Comparison of ENCODE assay signal across 8 cellular contexts in the genomic region with DNA sequence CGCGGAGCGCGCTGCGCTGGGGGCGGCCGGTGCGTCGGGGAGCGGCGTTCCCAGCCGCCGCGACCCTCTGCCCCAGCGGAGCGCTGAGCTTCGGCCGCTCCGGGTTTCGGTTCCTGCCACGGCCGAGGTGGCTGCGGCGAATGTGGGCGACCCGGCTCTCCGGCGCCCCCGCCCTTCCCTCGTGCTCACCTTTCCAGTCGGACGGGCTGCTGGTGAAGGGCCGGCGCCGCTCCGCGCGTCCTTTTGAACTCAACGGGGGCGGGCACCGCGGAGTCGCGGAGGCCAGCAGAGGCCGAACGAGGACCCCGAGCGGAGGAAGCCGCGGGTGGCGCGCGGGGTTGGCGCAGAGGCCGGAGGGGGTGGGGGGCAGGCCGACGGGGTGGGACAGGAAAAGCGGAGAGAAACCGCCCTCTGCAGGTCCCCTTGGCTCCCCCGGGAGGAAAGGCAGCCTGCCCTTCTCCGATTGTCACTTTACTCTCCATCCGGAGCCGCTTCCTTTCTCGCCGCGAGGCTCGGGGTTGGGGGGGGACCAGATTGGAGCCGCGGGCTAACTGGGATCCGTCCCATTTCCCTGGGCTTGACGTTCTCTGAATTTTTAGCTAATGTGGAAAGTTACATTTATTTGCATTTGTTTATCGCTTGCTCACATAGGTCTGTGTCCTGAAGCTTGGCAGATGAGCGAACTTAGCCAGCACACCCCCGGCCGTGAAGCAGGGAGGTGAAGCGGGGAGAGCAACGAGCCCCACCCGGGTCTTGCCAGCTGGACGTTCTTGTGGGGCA. TPM values are rescaled to one million over a fixed set of nuclear protein-coding genes. Genes with fewer than 3 reads are reported as not detected.
DNase-seq lines count a peak whose midpoint lies in the region; ATAC-seq and TF ChIP-seq lines count a peak whose summit lies in the region.

A gene with protein sequence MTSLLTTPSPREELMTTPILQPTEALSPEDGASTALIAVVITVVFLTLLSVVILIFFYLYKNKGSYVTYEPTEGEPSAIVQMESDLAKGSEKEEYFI (minus strand): TSS at position 349 of the 780 bp plus-strand sequence. CDS start 1,137 bp downstream, outside the sequence.

- TF ChIP-seq POLR2A in NB4 (IDR thresholded peaks at IDR 0.05; ENCODE audit: extremely low read depth, insufficient read length): no peak

- ATAC-seq in lower lobe of right lung (peak; percentile 91 to 93), HG03196 (IDR thresholded peaks at IDR 0.05; ENCODE audit: unreplicated experiment) (no peak)

- peak within 1 kb of the TSS; percentile 80 for H3K27ac ChIP-seq in lower lobe of right lung

- in situ Hi-C loops in HAP-1 (cut with MboI; ENCODE audit: low sequenced_read_pairs): no loop called here

- no peaks in the 10 kb centered on the region for H3K36me3 ChIP-seq in HAP-1 (replicated peaks)
- no peaks in the 10 kb centered on the region for H3K36me3 ChIP-seq in lower lobe of right lung

- intact Hi-C loops in lower lobe of right lung (cut with DNase I): no loop called here

- DNase-seq in GM10266 (ENCODE audit: extremely low spot score) (peak; percentile 82), HAP-1 (ENCODE audit: low spot score in 2 of 2) (peak; percentile 39 to 75), NB4 (ENCODE audit: low read depth) (peak; percentile 73), ecto neural progenitor cell (ENCODE audit: low spot score) (peak; percentile 91), lower lobe of right lung (peak; percentile 90)
- DNase-seq in activated CD4-positive, alpha-beta T cell treated with anti-CD3 and anti-CD28 coated beads for 4 hours: peak; percentile 22 to 49
- peak; percentile 61 for DNase-seq in stimulated activated CD8-positive, alpha-beta memory T cell treated with anti-CD3 and anti-CD28 coated beads, Interleukin-4, amount 100 ng/mL, for 48 hours

- H3K9me3 ChIP-seq in HAP-1 (no peaks in the 10 kb centered on the region), lower lobe of right lung (no peaks in the 10 kb centered on the region)

- H3K4me1 ChIP-seq in HAP-1: peaks cover 24% of the 10 kb centered on the region
- peaks cover 15% of the 10 kb centered on the region for H3K4me1 ChIP-seq in lower lobe of right lung

- TF ChIP-seq CTCF in GM10266 (IDR thresholded peaks at IDR 0.05; ENCODE audit: control insufficient read depth, insufficient read depth, low read depth, missing control alignments) (peak; percentile 20), NB4 (IDR thresholded peaks at IDR 0.05; ENCODE audit: low read depth, low read length) (no peak), lower lobe of right lung (IDR thresholded peaks at IDR 0.05) (no peak)

- H3K27me3 ChIP-seq in HAP-1 (ENCODE audit: low read depth): no peaks in the 10 kb centered on the region
- H3K27me3 ChIP-seq in lower lobe of right lung (ENCODE audit: low read depth): no peaks in the 10 kb centered on the region

- H3K4me3 ChIP-seq in HAP-1: peak within 1 kb of the TSS; percentile 55
- H3K4me3 ChIP-seq in NB4 (ENCODE audit: low read depth, low read length): peak within 1 kb of the TSS; percentile 65
- peak within 1 kb of the TSS; percentile 74 for H3K4me3 ChIP-seq in lower lobe of right lung

RNA-seq across cellular contexts. Expression of the gene that starts here (rescaled TPM):
- total RNA-seq in lower lobe of right lung: 31.3 TPM

Comparison
In these comparisons a context has a peak if more than half of its experiments do, and no peak if none do; other contexts are left out.
1. DNase-seq: peak in every context shown above with its lines; median percentile 91 in ecto neural progenitor cell; 90 in lower lobe of right lung; 82 in GM10266; 73 in NB4; 61 in stimulated activated CD8-positive, alpha-beta memory T cell treated with anti-CD3 and anti-CD28 coated beads, Interleukin-4, amount 100 ng/mL, for 48 hours; 57 in HAP-1; 36 in activated CD4-positive, alpha-beta T cell treated with anti-CD3 and anti-CD28 coated beads for 4 hours.